ENCODE assay signal across 11 cellular contexts in genomic region chr12:64180951-64181350, GRCh38. TPM values are rescaled to one million over a fixed set of nuclear protein-coding genes. Genes with fewer than 3 reads are reported as not detected.
DNase-seq lines count a peak whose midpoint lies in the region; ATAC-seq and TF ChIP-seq lines count a peak whose summit lies in the region.
"Had no signal": no experiment of that assay in that cellular context is flagged by ENCODE, and none has a peak within 500 bp of the region (broad histone marks: within the 10 kb centered on the region; RNA-seq: fewer than 3 reads in every experiment).

No MANE protein-coding gene starts in this region.

- H3K4me3 ChIP-seq in SK-N-SH (ENCODE audit: low read depth in 2 of 2, low read length in 1 of 2) (peak overlapping the region in 1 of 2 experiments; percentile 42; a peak in 3 of 4 replicates), rectal smooth muscle tissue (ENCODE audit: low read length) (no peak overlapping the region)

- H3F3A ChIP-seq in SK-N-SH (replicated peaks; ENCODE audit: insufficient read depth), result peaks cover 50% of the 10 kb centered on the region

- H3K79me2 ChIP-seq in SK-N-SH (ENCODE audit: insufficient read depth), result no peaks in the 10 kb centered on the region

- H3K36me3 ChIP-seq in SK-N-SH (replicated peaks in 1 of 2; ENCODE audit: control insufficient read depth in 1 of 2, insufficient read depth in 2 of 2, low read length in 1 of 2) (no peaks in the 10 kb centered on the region), rectal smooth muscle tissue (ENCODE audit: control insufficient read depth, insufficient read depth, low read length) (no peaks in the 10 kb centered on the region)

- no peak for TF ChIP-seq EP300 in SK-N-SH (IDR thresholded peaks at IDR 0.05; ENCODE audit: borderline replicate concordance in 1 of 2, low read depth in 1 of 2, low read length in 1 of 2)

- in situ Hi-C loops in KBM-7 (cut with MboI; ENCODE audit: low pct_unique_long_range_greater_than_20kb, low sequenced_read_pairs), result no loop called here

- H3K4me1 ChIP-seq in SK-N-SH (ENCODE audit: control insufficient read depth in 1 of 2, insufficient read depth in 2 of 2, low read depth in 1 of 2, low read length in 1 of 2) (peaks cover 3 to 27% of the 10 kb centered on the region in 2 experiments), rectal smooth muscle tissue (ENCODE audit: control insufficient read depth, insufficient read depth, low read length) (peaks cover 6% of the 10 kb centered on the region)

- no peaks in the 10 kb centered on the region for H3K9me2 ChIP-seq in SK-N-SH

- 22% methylated on average over 5 of the region's 5 CpGs for WGBS in SK-N-SH (ENCODE audit: low lambda C conversion rate)

- H3K27me3 ChIP-seq in SK-N-SH (ENCODE audit: insufficient read depth) (no peaks in the 10 kb centered on the region), rectal smooth muscle tissue (ENCODE audit: control insufficient read depth, insufficient read depth, low read length) (no peaks in the 10 kb centered on the region)

- H3K27ac ChIP-seq in C4-2B (peak overlapping the region; percentile 44; the same call in 1 of the 2 replicates), SK-N-SH (ENCODE audit: low read depth in 2 of 2, low read length in 1 of 2) (peak overlapping the region; percentile 78 to 98; a peak in 3 of 4 replicates), rectal smooth muscle tissue (ENCODE audit: low read depth, low read length) (peak overlapping the region; percentile 49)
- H3K27ac ChIP-seq: KMS-11 had no signal

- no peaks in the 10 kb centered on the region for H4K20me1 ChIP-seq in SK-N-SH (ENCODE audit: insufficient read depth)

- CTCF ChIA-PET in SK-N-SH (lab: Yijun Ruan, JAX), result interaction anchor here (0.7 to 4.2 kb wide), 26 partner anchors 8 to 353 kb away, joined by 3 to 71 read pairs (median 4); partner anchors contain the start of gene SRGAP1

- no peak for TF ChIP-seq CTCF in C4-2B (conservative IDR thresholded peaks at IDR 0.05)
- no peak for TF ChIP-seq CTCF in SK-N-SH (IDR thresholded peaks at IDR 0.05)

- no peak for ATAC-seq in HG02642 (IDR thresholded peaks at IDR 0.05; ENCODE audit: poor library complexity, unreplicated experiment)

- no peaks in the 10 kb centered on the region for H3K9me3 ChIP-seq in SK-N-SH

- peak overlapping the region; percentile 66 for H2AFZ ChIP-seq in SK-N-SH (ENCODE audit: low read depth)

- peak overlapping the region; percentile 76 for H3K9ac ChIP-seq in SK-N-SH
- H3K9ac ChIP-seq in rectal smooth muscle tissue (ENCODE audit: low read length), result no peak overlapping the region
- H3K9ac ChIP-seq: KMS-11 had no signal

- no peak for TF ChIP-seq RAD21 in SK-N-SH (IDR thresholded peaks at IDR 0.05; ENCODE audit: low read length)

- DNase-seq in SK-N-SH (no peak), fibroblast of peridontal ligament (ENCODE audit: extremely low read depth) (peak; percentile 82), NCI-H345 (lab: John Stamatoyannopoulos, UW) (no peak), T-helper 2 cell (no peak), KBM-7 (no peak)
- DNase-seq: activated CD4-positive, alpha-beta T cell treated with anti-CD3 and anti-CD28 coated beads for 1 hour; CD8-positive, alpha-beta memory T cell had no signal

- peak overlapping the region; percentile 73 for H3K4me2 ChIP-seq in SK-N-SH
- H3K4me2 ChIP-seq: KMS-11 had no signal

- POLR2A ChIA-PET in SK-N-SH (lab: Yijun Ruan, JAX), result interaction anchor here (2.1 kb wide), 1 partner anchor 337 kb away, joined by 13 read pairs; the partner anchor contains the start of gene SRGAP1

TF ChIP-seq in SK-N-SH, 30 proteins besides CTCF, POLR2A, EP300 and RAD21:
- TF ChIP-seq GABPA (IDR thresholded peaks at IDR 0.05; ENCODE audit: low read depth), result peak; percentile 49
- TF ChIP-seq NFIC (IDR thresholded peaks at IDR 0.05; ENCODE audit: borderline replicate concordance), result peak; percentile 46; the same call in 1 of the 2 replicates
- TF ChIP-seq MEF2A (IDR thresholded peaks at IDR 0.05; ENCODE audit: borderline replicate concordance, low read depth), result no peak
- TF ChIP-seq PBX3 (IDR thresholded peaks at IDR 0.05), result peak; percentile 27; the same call in 1 of the 2 replicates

RNA-seq across cellular contexts. Expression of gene KICS2, which starts 41.1 kb away (rescaled TPM):
- polyA plus RNA-seq in SK-N-SH (2012; rRNA removed), result 3.7 and 4.1 TPM in 2 replicates
- polyA plus RNA-seq in SK-N-SH (2012; cell fraction: cytosol; rRNA removed), result 3.8 TPM in 2 replicates
- polyA plus RNA-seq in SK-N-SH (2012; cell fraction: nucleus; rRNA removed), result 8.5 and 9.4 TPM in 2 replicates
